8 cellular contexts compared by ENCODE assay signal in genomic region chr2:54106631-54107454, GRCh38. TPM values are rescaled to one million over a fixed set of nuclear protein-coding genes. Genes with fewer than 3 reads are reported as not detected.
DNase-seq lines count a peak whose midpoint lies in the region; ATAC-seq and TF ChIP-seq lines count a peak whose summit lies in the region.

No MANE protein-coding gene starts in this region.

- H3K9ac ChIP-seq in endodermal cell (ENCODE audit: extremely low read depth, low read length, poor library complexity, severe bottlenecking) = no peak overlapping the region

- H3K36me3 Mint-ChIP-seq in HFFc6 (ENCODE audit: low read depth) (no peaks in the 10 kb centered on the region), endodermal cell (ENCODE audit: low read depth) (no peaks in the 10 kb centered on the region)

- DNase-seq in stimulated activated CD8-positive, alpha-beta memory T cell treated with anti-CD3 and anti-CD28 coated beads, Interleukin-12 subunit alpha, Interleukin-12 subunit beta, amount 100 ng/mL, for 1 hour (ENCODE audit: low read depth) = peak; percentile 22
- no peak for DNase-seq in stimulated activated CD8-positive, alpha-beta memory T cell treated with anti-CD3 and anti-CD28 coated beads, Interleukin-4, amount 100 ng/mL, for 48 hours
- DNase-seq in HFFc6 (peak; percentile 56), NCI-H2171 (lab: John Stamatoyannopoulos, UW) (peak; percentile 43), endodermal cell (peak; percentile 69), middle frontal gyrus (ENCODE audit: extremely low spot score, low spot score) (peak; percentile 43), aorta (no peak)
- DNase-seq in activated CD4-positive, alpha-beta T cell treated with anti-CD3 and anti-CD28 coated beads for 4 hours = peak; percentile 6 to 47

- peaks cover 2% of the 10 kb centered on the region; the same call in 1 of the 2 replicates for H3K27me3 Mint-ChIP-seq in HFFc6 (ENCODE audit: insufficient read depth)
- H3K27me3 Mint-ChIP-seq in endodermal cell (ENCODE audit: insufficient read depth) = no peaks in the 10 kb centered on the region

- H3K9me3 Mint-ChIP-seq in HFFc6 (no peaks in the 10 kb centered on the region), endodermal cell (no peaks in the 10 kb centered on the region)

- H3K36me3 ChIP-seq in endodermal cell (ENCODE audit: control insufficient read depth, insufficient read depth, low read length) = no peaks in the 10 kb centered on the region
- no peaks in the 10 kb centered on the region for H3K36me3 ChIP-seq in aorta (ENCODE audit: control insufficient read depth in 1 of 2, insufficient read depth in 2 of 2, low read length in 1 of 2)

- intact Hi-C loops in aorta (cut with DNase I) = loop anchor here (5.0 kb wide), 2 partner anchors 595 to 730 kb away; no protein-coding TSS in a partner anchor

- TF ChIP-seq CTCF in HFFc6 (IDR thresholded peaks at IDR 0.05) = peak; percentile 81
- TF ChIP-seq CTCF in endodermal cell (conservative IDR thresholded peaks at IDR 0.05) = peak; percentile 84

- no peaks in the 10 kb centered on the region for H3K27me3 ChIP-seq in endodermal cell (ENCODE audit: control insufficient read depth, insufficient read depth, low read length, poor library complexity, severe bottlenecking)
- H3K27me3 ChIP-seq in aorta (ENCODE audit: control insufficient read depth in 1 of 2, insufficient read depth in 2 of 2, low read length in 1 of 2) = no peaks in the 10 kb centered on the region

- WGBS in endodermal cell (ENCODE audit: insufficient coverage in 1 of 2, insufficient read length in 1 of 2), 2 experiments = 76 to 90% methylated on average over 3 to 12 of the region's 12 CpGs
- WGBS in aorta, 2 donors = 40 to 41% methylated on average over 12 of the region's 12 CpGs

- no peaks in the 10 kb centered on the region for H3K4me1 ChIP-seq in endodermal cell (ENCODE audit: control insufficient read depth, insufficient read depth, low read length)
- H3K4me1 ChIP-seq in aorta (ENCODE audit: control insufficient read depth in 1 of 2, insufficient read depth in 2 of 2, low read length in 2 of 2) = no peaks in the 10 kb centered on the region

- no peak overlapping the region for H3K27ac ChIP-seq in endodermal cell (ENCODE audit: low read depth, low read length)
- no peak overlapping the region for H3K27ac ChIP-seq in aorta (ENCODE audit: low read depth in 1 of 2, low read length in 2 of 2)

- no peak overlapping the region for H3K27ac Mint-ChIP-seq in HFFc6
- no peak overlapping the region for H3K27ac Mint-ChIP-seq in endodermal cell

- peak; percentile 78 for ATAC-seq in aorta (ENCODE audit: low FRiP score)

- H3K4me1 Mint-ChIP-seq in HFFc6 (ENCODE audit: low read depth) (peaks cover 22% of the 10 kb centered on the region), endodermal cell (peaks cover 4% of the 10 kb centered on the region)

- no peak overlapping the region for H3K4me3 ChIP-seq in endodermal cell (ENCODE audit: low read length)
- H3K4me3 ChIP-seq in aorta (ENCODE audit: low read length in 2 of 2) = no peak overlapping the region

- H3K4me3 Mint-ChIP-seq in HFFc6 = peak overlapping the region; percentile 33; the same call in 1 of the 2 replicates
- no peak overlapping the region for H3K4me3 Mint-ChIP-seq in endodermal cell

- H3K9me3 ChIP-seq in endodermal cell (ENCODE audit: control insufficient read depth, low read length) (no peaks in the 10 kb centered on the region), aorta (ENCODE audit: control insufficient read depth, low read length) (no peaks in the 10 kb centered on the region)

RNA-seq across cellular contexts. Expression of gene ACYP2, which starts 8.6 kb away (rescaled TPM):
- total RNA-seq in HFFc6 (2021; fragmentation: NEBNext Ultra II Directional; extraction: Animal tissue kit (Norgen Biotek cat#: 25700)) = 10 to 100 TPM in 3 of 6 experiments, 1 to 10 TPM in 3; 8.6 to 15.8 (median 9.8) TPM
- total RNA-seq in endodermal cell (1 to 10 TPM; 7.4 to 8.6 TPM), aorta (10 to 100 TPM; 16.3 to 21.2 TPM)
- polyA plus RNA-seq in endodermal cell (2013, experiment 1 of 2) = 15.8 TPM
- polyA plus RNA-seq in endodermal cell (2013, experiment 2 of 2) = 16.5 TPM
- 10 to 100 TPM; 28.4 to 36.4 TPM for polyA plus RNA-seq in aorta

Comparison
In these comparisons a context has a peak if more than half of its experiments do, and no peak if none do; other contexts are left out.
1. DNase-seq: peak in stimulated activated CD8-positive, alpha-beta memory T cell treated with anti-CD3 and anti-CD28 coated beads, Interleukin-12 subunit alpha, Interleukin-12 subunit beta, amount 100 ng/mL, for 1 hour (single experiment), HFFc6 (single experiment), NCI-H2171 (single experiment), activated CD4-positive, alpha-beta T cell treated with anti-CD3 and anti-CD28 coated beads for 4 hours (2 of 2), endodermal cell (single experiment) and middle frontal gyrus (single experiment); none in stimulated activated CD8-positive, alpha-beta memory T cell treated with anti-CD3 and anti-CD28 coated beads, Interleukin-4, amount 100 ng/mL, for 48 hours (single experiment) and aorta (0 of 2).